In genomic region chr22:45413013-45413367, GRCh38 we compare ENCODE assay signal across 9 cellular contexts. TPM values are rescaled to one million over a fixed set of nuclear protein-coding genes. Genes with fewer than 3 reads are reported as not detected.
DNase-seq lines count a peak whose midpoint lies in the region; TF ChIP-seq lines count a peak whose summit lies in the region.
"Had no signal": no experiment of that assay in that cellular context is flagged by ENCODE, and none has a peak within 500 bp of the region (broad histone marks: within the 10 kb centered on the region; RNA-seq: fewer than 3 reads in every experiment).

No MANE protein-coding gene starts in this region.

- peaks cover 3% of the 10 kb centered on the region for H3K27me3 Mint-ChIP-seq in activated CD4-positive, alpha-beta memory T cell treated with anti-CD3 and anti-CD28 coated beads for 36 hours

- POLR2A ChIA-PET in activated CD4-positive, alpha-beta memory T cell treated with anti-CD3 and anti-CD28 coated beads for 36 hours (lab: Charles Lee), result interaction anchor here (0.9 to 1.0 kb wide), 2 partner anchors 102 to 165 kb away, joined by 3 to 4 read pairs; no protein-coding TSS in a partner anchor

- no peak for TF ChIP-seq POLR2A in spleen (IDR thresholded peaks at IDR 0.05)

- peaks cover 1% of the 10 kb centered on the region for H3K36me3 Mint-ChIP-seq in activated CD4-positive, alpha-beta memory T cell treated with anti-CD3 and anti-CD28 coated beads for 36 hours

- no peaks in the 10 kb centered on the region for H3K27me3 ChIP-seq in HL-60 (ENCODE audit: insufficient read depth, poor library complexity, severe bottlenecking)
- peaks cover 18% of the 10 kb centered on the region for H3K27me3 ChIP-seq in iPS-15b (ENCODE audit: control insufficient read depth, insufficient read depth, low read length)
- H3K27me3 ChIP-seq in spleen (replicated peaks in 1 of 7), result peaks cover 0 to 29% (median 0%) of the 10 kb centered on the region in 7 donors
- H3K27me3 ChIP-seq in H7 (ENCODE audit: control insufficient read depth, insufficient read depth, low read length), result peaks cover 21% of the 10 kb centered on the region

- peaks cover 2% of the 10 kb centered on the region for H3K9me3 Mint-ChIP-seq in activated CD4-positive, alpha-beta memory T cell treated with anti-CD3 and anti-CD28 coated beads for 36 hours

- CTCF ChIA-PET in activated CD4-positive, alpha-beta memory T cell treated with anti-CD3 and anti-CD28 coated beads for 36 hours (lab: Charles Lee), result no interaction called here

- H3K9ac ChIP-seq in iPS-15b (ENCODE audit: low read depth, low read length), result no peak overlapping the region

- H3K9me3 ChIP-seq in iPS-15b (ENCODE audit: control insufficient read depth, insufficient read depth, low read length) (no peaks in the 10 kb centered on the region), spleen (peaks cover 0 to 3% (median 0%) of the 10 kb centered on the region in 8 donors)

- H3K36me3 ChIP-seq in iPS-15b (ENCODE audit: control insufficient read depth, insufficient read depth, low read length) (no peaks in the 10 kb centered on the region), spleen (no peaks in the 10 kb centered on the region), H7 (replicated peaks; ENCODE audit: control insufficient read depth, insufficient read depth, low read length) (no peaks in the 10 kb centered on the region)

- H3K27ac ChIP-seq in HL-60 (replicated peaks) (peak overlapping the region; percentile 67), spleen (no peak overlapping the region)

- intact Hi-C loops in activated CD4-positive, alpha-beta memory T cell treated with anti-CD3 and anti-CD28 coated beads for 36 hours (cut with micrococcal nuclease), result no loop called here
- intact Hi-C loops in spleen (cut with DNase I; ENCODE audit: low total_unique reads), result no loop called here

- 83 to 94% (median 92%) methylated on average over 22 to 27 of the region's 27 CpGs for WGBS in spleen, 5 donors

- TF ChIP-seq CTCF in HL-60 (IDR thresholded peaks at IDR 0.05; ENCODE audit: insufficient read depth, low read length), result no peak
- no peak for TF ChIP-seq CTCF in spleen (IDR thresholded peaks at IDR 0.05 in 8 of 11, conservative IDR thresholded peaks at IDR 0.05 in 3 of 11)

- no peaks in the 10 kb centered on the region for H3K4me1 ChIP-seq in iPS-15b (ENCODE audit: control insufficient read depth, insufficient read depth, low read length)
- peaks cover 5 to 18% (median 15%) of the 10 kb centered on the region in 6 donors for H3K4me1 ChIP-seq in spleen

- peaks cover 10% of the 10 kb centered on the region for H3K4me1 Mint-ChIP-seq in activated CD4-positive, alpha-beta memory T cell treated with anti-CD3 and anti-CD28 coated beads for 36 hours (ENCODE audit: low read depth)

- peak overlapping the region; percentile 49 for H3K4me3 Mint-ChIP-seq in activated CD4-positive, alpha-beta memory T cell treated with anti-CD3 and anti-CD28 coated beads for 36 hours

- no peak overlapping the region for H3K4me3 ChIP-seq in HL-60 (replicated peaks; ENCODE audit: insufficient read depth, low read length)
- peak overlapping the region; percentile 60 for H3K4me3 ChIP-seq in iPS-15b (ENCODE audit: low read depth, low read length)
- H3K4me3 ChIP-seq in spleen, result peak overlapping the region; percentile 20 to 69 (median 43)
- no peak overlapping the region for H3K4me3 ChIP-seq in H7 (ENCODE audit: insufficient read depth, low read depth, low read length)

- DNase-seq in HL-60 (ENCODE audit: low read depth in 1 of 2, low spot score in 1 of 2) (no peak), spleen (no peak), NCI-H1694 (lab: John Stamatoyannopoulos, UW) (no peak), H7 (no peak), NCI-H146 (lab: John Stamatoyannopoulos, UW) (no peak)
- DNase-seq in activated CD4-positive, alpha-beta memory T cell treated with anti-CD3 and anti-CD28 coated beads for 36 hours, result no peak
- DNase-seq: cerebellar nuclear complex; NK-92 treated with Interleukin-12 subunit alpha and Interleukin-12 subunit beta, amount 100 ng/mL, for 24 hours had no signal

- no peak overlapping the region for H3K27ac Mint-ChIP-seq in activated CD4-positive, alpha-beta memory T cell treated with anti-CD3 and anti-CD28 coated beads for 36 hours

RNA-seq across cellular contexts. Expression of gene SMC1B, which starts 0.4 kb away (rescaled TPM):
- 1 to 10 TPM; 1.1 TPM for total RNA-seq in activated CD4-positive, alpha-beta memory T cell treated with anti-CD3 and anti-CD28 coated beads for 36 hours
- total RNA-seq in spleen, result under 1 TPM in 1 of 7 donors, not detected in 6; 0.10 TPM
- under 1 TPM in 2 of 3 donors, not detected in 1; 0.06 to 0.12 TPM for polyA plus RNA-seq in spleen
- 0.07 TPM in 1 of 2 replicates, not detected in the other for total RNA-seq in H7 (2014; rRNA removed; shearing (Covaris generic))

RNA-seq across cellular contexts. Expression of gene RIBC2, which starts 0.5 kb away (rescaled TPM):
- total RNA-seq in activated CD4-positive, alpha-beta memory T cell treated with anti-CD3 and anti-CD28 coated beads for 36 hours, result 1 to 10 TPM; 7.7 to 9.4 TPM
- total RNA-seq in spleen, result under 1 TPM in 3 of 7 donors, not detected in 4; 0.27 to 0.83 (median 0.38) TPM
- polyA plus RNA-seq in spleen, result under 1 TPM; 0.30 to 0.48 (median 0.36) TPM
- 1.9 and 2.2 TPM in 2 replicates for total RNA-seq in H7 (2014; rRNA removed; shearing (Covaris generic))

Comparison
In these comparisons a context has a peak if more than half of its experiments do, and no peak if none do; other contexts are left out.
1. H3K4me3 ChIP-seq: peak in iPS-15b (single experiment) and spleen (8 of 8); none in HL-60 (single experiment) and H7 (single experiment).